In the genomic region with DNA sequence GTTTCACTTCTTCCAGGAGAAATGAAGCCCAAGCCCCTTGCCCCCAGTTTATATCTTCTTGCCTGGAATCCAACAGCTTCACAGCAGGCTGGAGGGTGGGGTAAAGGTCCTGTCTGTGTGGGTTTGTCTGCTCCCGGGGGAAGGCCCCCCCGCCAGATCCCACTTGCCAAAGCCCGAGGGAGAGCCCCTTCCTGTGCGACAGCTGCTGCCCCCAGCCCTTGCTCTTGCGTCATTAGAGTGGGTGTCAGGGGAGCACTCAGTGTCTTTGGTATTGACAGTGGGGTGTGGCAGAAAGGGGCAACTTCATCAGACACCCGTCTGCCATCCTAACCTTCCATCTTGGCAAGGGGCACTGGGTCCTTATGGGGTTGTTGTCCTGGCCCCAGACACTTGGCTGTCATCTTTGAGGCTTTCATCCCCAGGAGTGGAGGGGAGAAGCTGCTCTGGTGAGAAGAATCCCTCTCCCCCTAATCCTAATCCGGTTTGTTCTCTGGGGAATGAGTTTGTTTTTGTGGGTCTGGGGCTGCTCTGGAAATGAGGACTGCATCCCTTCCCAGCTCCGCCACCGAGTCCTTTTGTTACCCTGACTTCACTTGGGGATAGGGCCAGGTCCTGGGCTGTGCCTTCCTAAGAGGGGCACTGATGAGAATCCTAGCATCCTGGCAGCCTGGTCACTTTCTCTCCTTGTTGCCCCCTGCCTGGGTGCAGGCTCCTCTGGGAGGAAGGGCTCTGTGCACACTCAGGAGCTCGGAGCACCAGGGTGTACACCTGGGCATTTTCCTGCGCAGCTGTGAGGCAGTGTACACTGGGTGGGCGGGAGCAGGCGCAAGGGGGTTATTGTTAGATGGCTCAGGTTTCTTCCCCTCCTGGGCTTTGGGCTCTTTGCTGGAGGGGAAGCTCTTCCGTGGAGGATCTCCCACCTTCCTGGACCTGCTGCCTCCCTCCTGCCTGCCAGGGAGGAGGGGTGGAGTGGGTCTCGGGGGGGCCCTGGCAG, we compare ENCODE assay signal across 9 cellular contexts. TPM values are rescaled to one million over a fixed set of nuclear protein-coding genes. Genes with fewer than 3 reads are reported as not detected.
DNase-seq lines count a peak whose midpoint lies in the region; ATAC-seq and TF ChIP-seq lines count a peak whose summit lies in the region.
"Had no signal": no experiment of that assay in that cellular context is flagged by ENCODE, and none has a peak within 500 bp of the region (broad histone marks: within the 10 kb centered on the region; RNA-seq: fewer than 3 reads in every experiment).

No MANE protein-coding gene starts in this region.

- no peak for DNase-seq in activated CD4-positive, alpha-beta T cell treated with anti-CD3 and anti-CD28 coated beads for 36 hours
- DNase-seq in activated CD4-positive, alpha-beta T cell treated with anti-CD3 and anti-CD28 coated beads for 48 hours = no peak
- DNase-seq in astrocyte of the hippocampus (ENCODE audit: low read depth, low spot score) = peak; percentile 37
- DNase-seq in right lobe of liver = no peak
- no peak for DNase-seq in thoracic aorta (ENCODE audit: low spot score)
- DNase-seq in KG1 (lab: John Stamatoyannopoulos, UW) = no peak
- no peak for DNase-seq in SHP77 (lab: John Stamatoyannopoulos, UW)

- H3K27me3 Mint-ChIP-seq in activated CD4-positive, alpha-beta T cell treated with anti-CD3 and anti-CD28 coated beads for 36 hours = no peaks in the 10 kb centered on the region

- no peaks in the 10 kb centered on the region for H3K36me3 ChIP-seq in right lobe of liver
- no peaks in the 10 kb centered on the region for H3K36me3 ChIP-seq in thoracic aorta

- H3K36me3 Mint-ChIP-seq in activated CD4-positive, alpha-beta T cell treated with anti-CD3 and anti-CD28 coated beads for 36 hours (ENCODE audit: low read depth) = peaks cover 6% of the 10 kb centered on the region

- intact Hi-C loops in activated CD4-positive, alpha-beta T cell treated with anti-CD3 and anti-CD28 coated beads for 36 hours (cut with DNase I, micrococcal nuclease) = loop anchor here in 1 of 2 experiments (5.0 kb wide), 2 partner anchors 36 to 126 kb away; partner anchors contain the start of genes RARA and WIPF2
- intact Hi-C loops in right lobe of liver (cut with DNase I) = no loop called here

- peak overlapping the region; percentile 58 for H3K4me3 Mint-ChIP-seq in activated CD4-positive, alpha-beta T cell treated with anti-CD3 and anti-CD28 coated beads for 36 hours

- CTCF ChIA-PET in activated CD4-positive, alpha-beta T cell treated with anti-CD3 and anti-CD28 coated beads for 36 hours (lab: Charles Lee) = interaction anchor here (0.6 to 1.5 kb wide), 8 partner anchors 11 to 271 kb away, joined by 3 to 7 read pairs (median 4); no protein-coding TSS in a partner anchor

- H3K4me1 ChIP-seq in right lobe of liver = peaks cover 0 to 68% (median 29%) of the 10 kb centered on the region in 4 donors
- H3K4me1 ChIP-seq in thoracic aorta (ENCODE audit: control insufficient read depth in 1 of 2, low read depth in 2 of 2) = peaks cover 40 to 56% of the 10 kb centered on the region in 2 donors

- H3K4me1 Mint-ChIP-seq in activated CD4-positive, alpha-beta T cell treated with anti-CD3 and anti-CD28 coated beads for 36 hours = peaks cover 72% of the 10 kb centered on the region

- peak overlapping the region; percentile 31 for H3K27ac Mint-ChIP-seq in activated CD4-positive, alpha-beta T cell treated with anti-CD3 and anti-CD28 coated beads for 36 hours

- POLR2A ChIA-PET in activated CD4-positive, alpha-beta T cell treated with anti-CD3 and anti-CD28 coated beads for 36 hours (lab: Charles Lee) = no interaction called here

- H3K9me3 Mint-ChIP-seq in activated CD4-positive, alpha-beta T cell treated with anti-CD3 and anti-CD28 coated beads for 36 hours (ENCODE audit: low read depth) = no peaks in the 10 kb centered on the region

- WGBS in right lobe of liver (ENCODE audit: insufficient coverage, low coverage, low lambda C conversion rate, missing lambda C conversion rate) = 6% methylated on average over 8 of the region's 15 CpGs

- H3K9me3 ChIP-seq in right lobe of liver (no peaks in the 10 kb centered on the region), thoracic aorta (no peaks in the 10 kb centered on the region)

- no peak for TF ChIP-seq POLR2A in right lobe of liver (IDR thresholded peaks at IDR 0.05)

- H3K27me3 ChIP-seq in right lobe of liver = no peaks in the 10 kb centered on the region
- no peaks in the 10 kb centered on the region for H3K27me3 ChIP-seq in thoracic aorta (replicated peaks; ENCODE audit: insufficient read depth)

- H3K4me3 ChIP-seq in right lobe of liver (peak overlapping the region; percentile 85 to 95 (median 92)), thoracic aorta (peak overlapping the region; percentile 94)

- H3K27ac ChIP-seq in right lobe of liver (peak overlapping the region; percentile 83 to 97 (median 92)), thoracic aorta (peak overlapping the region; percentile 91 to 92)

- no peak for ATAC-seq in activated CD4-positive, alpha-beta T cell treated with anti-CD3 and anti-CD28 coated beads for 36 hours
- ATAC-seq in right lobe of liver (no peak), thoracic aorta (ENCODE audit: insufficient number of reproducible peaks, low FRiP score, low read depth) (no peak), HG03025 (IDR thresholded peaks at IDR 0.05; ENCODE audit: low FRiP score, unreplicated experiment) (no peak)

- TF ChIP-seq CTCF in right lobe of liver (IDR thresholded peaks at IDR 0.05) (no peak), thoracic aorta (IDR thresholded peaks at IDR 0.05) (no peak)

RNA-seq across cellular contexts. Expression of gene GJD3, which starts 21.1 kb away (rescaled TPM):
- not detected for total RNA-seq in activated CD4-positive, alpha-beta T cell treated with anti-CD3 and anti-CD28 coated beads for 36 hours
- under 1 TPM in 5 of 6 experiments, not detected in 1; 0.22 to 0.78 (median 0.37) TPM for total RNA-seq in right lobe of liver
- total RNA-seq in thoracic aorta = 1 to 10 TPM in 1 of 2 donors, not detected in 1; 1.5 TPM
- total RNA-seq: Daoy had no signal

RNA-seq across cellular contexts. Expression of gene RARA, which starts 34.4 kb away (rescaled TPM):
- total RNA-seq in activated CD4-positive, alpha-beta T cell treated with anti-CD3 and anti-CD28 coated beads for 36 hours = 10 to 100 TPM; 29.8 to 40.2 TPM
- total RNA-seq in right lobe of liver = 10 to 100 TPM; 17.7 to 41.9 (median 22.9) TPM
- 10 to 100 TPM; 46.8 to 73.4 TPM for total RNA-seq in thoracic aorta

RNA-seq across cellular contexts. Expression of gene CDC6, which starts 55.7 kb away (rescaled TPM):
- 100 to 1,000 TPM; 105 to 171 TPM for total RNA-seq in activated CD4-positive, alpha-beta T cell treated with anti-CD3 and anti-CD28 coated beads for 36 hours
- total RNA-seq in right lobe of liver (1 to 10 TPM in 5 of 6 experiments, under 1 TPM in 1; 0.42 to 9.1 (median 3.1) TPM), thoracic aorta (1 to 10 TPM in 1 of 2 donors, under 1 TPM in 1; 0.71 to 6.8 TPM)

Comparison
In these comparisons a context has a peak if more than half of its experiments do, and no peak if none do; other contexts are left out.
1. RNA of gene CDC6, which starts 55.7 kb away (total RNA-seq): 105 to 171 TPM in activated CD4-positive, alpha-beta T cell treated with anti-CD3 and anti-CD28 coated beads for 36 hours; 0.71 to 6.8 TPM in thoracic aorta and 0.42 to 9.1 TPM in right lobe of liver; every median in the first group is over 10 times any median in the second.